8 cellular contexts compared by ENCODE assay signal in genomic region chr7:149195180-149196150, GRCh38. TPM values are rescaled to one million over a fixed set of nuclear protein-coding genes. Genes with fewer than 3 reads are reported as not detected.
DNase-seq lines count a peak whose midpoint lies in the region; ATAC-seq, FAIRE-seq and TF ChIP-seq lines count a peak whose summit lies in the region.

TSS of gene ZNF282 (plus strand) at chr7:149195546. CDS start at chr7:149195590, 44 bp downstream.

- peak; percentile 60 for TF ChIP-seq POLR2A in prostate gland (IDR thresholded peaks at IDR 0.05)

- H3K4me3 ChIP-seq in GM12875 (ENCODE audit: low read depth, low read length), result peak within 1 kb of the TSS; percentile 97
- H3K4me3 ChIP-seq in left ventricle myocardium inferior, result peak within 1 kb of the TSS; percentile 92
- H3K4me3 ChIP-seq in prostate gland, result peak within 1 kb of the TSS; percentile 78 to 79

- H3K27me3 ChIP-seq in left ventricle myocardium inferior (ENCODE audit: low read depth), result no peaks in the 10 kb centered on the region
- no peaks in the 10 kb centered on the region for H3K27me3 ChIP-seq in prostate gland (replicated peaks; ENCODE audit: insufficient read depth)

- TF ChIP-seq CTCF in GM12875 (IDR thresholded peaks at IDR 0.05; ENCODE audit: borderline replicate concordance, insufficient read depth, low read depth, low read length) (peak; percentile 67), left ventricle myocardium inferior (IDR thresholded peaks at IDR 0.05; ENCODE audit: borderline replicate concordance) (peak; percentile 79), prostate gland (IDR thresholded peaks at IDR 0.05) (peak; percentile 16 to 70 (median 60))

- intact Hi-C loops in left ventricle myocardium inferior (cut with micrococcal nuclease) (no loop called here), prostate gland (cut with DNase I) (no loop called here)

- H3K27ac ChIP-seq in left ventricle myocardium inferior (replicated peaks) (peak within 1 kb of the TSS; percentile 97), prostate gland (peak within 1 kb of the TSS; percentile 91 to 92)

- H3K9me3 ChIP-seq in left ventricle myocardium inferior (replicated peaks) (no peaks in the 10 kb centered on the region), prostate gland (no peaks in the 10 kb centered on the region)

- DNase-seq in NCI-H1105 treated with DMSO at 0.1 percent for 48 hours (lab: John Stamatoyannopoulos, UW) (peak; percentile 87), T-helper 1 cell (peak; percentile 44 to 81 (median 51)), amniotic epithelial cell (ENCODE audit: low read depth) (peak; percentile 84), left ventricle myocardium inferior (peak; percentile 91), prostate gland (ENCODE audit: low spot score) (peak; percentile 92), urothelium cell line (ENCODE audit: low spot score) (peak; percentile 79)

- WGBS in prostate gland, result under 1% methylated on average over 26 of the region's 97 CpGs

- H3K36me3 ChIP-seq in left ventricle myocardium inferior (peaks cover 24% of the 10 kb centered on the region), prostate gland (peaks cover 0 to 16% of the 10 kb centered on the region in 2 donors)

- FAIRE-seq in urothelium cell line (lab: Jason Lieb, UNC), result no peak

- H3K4me1 ChIP-seq in left ventricle myocardium inferior (peaks cover 29% of the 10 kb centered on the region), prostate gland (replicated peaks) (peaks cover 12% of the 10 kb centered on the region)

- ATAC-seq in HG02678 (IDR thresholded peaks at IDR 0.05; ENCODE audit: unreplicated experiment), result peak; percentile 89

RNA-seq across cellular contexts. Expression of gene ZNF282, which starts in this region (rescaled TPM):
- total RNA-seq in left ventricle myocardium inferior (15.0 TPM), prostate gland (10 to 100 TPM; 30.0 to 33.2 TPM)

Comparison
In these comparisons a context has a peak if more than half of its experiments do, and no peak if none do; other contexts are left out.
1. Peak in every context shown above with its lines: DNase-seq, ATAC-seq, H3K4me3 ChIP-seq and H3K27ac ChIP-seq.